8 cellular contexts compared by ENCODE assay signal in the genomic region with DNA sequence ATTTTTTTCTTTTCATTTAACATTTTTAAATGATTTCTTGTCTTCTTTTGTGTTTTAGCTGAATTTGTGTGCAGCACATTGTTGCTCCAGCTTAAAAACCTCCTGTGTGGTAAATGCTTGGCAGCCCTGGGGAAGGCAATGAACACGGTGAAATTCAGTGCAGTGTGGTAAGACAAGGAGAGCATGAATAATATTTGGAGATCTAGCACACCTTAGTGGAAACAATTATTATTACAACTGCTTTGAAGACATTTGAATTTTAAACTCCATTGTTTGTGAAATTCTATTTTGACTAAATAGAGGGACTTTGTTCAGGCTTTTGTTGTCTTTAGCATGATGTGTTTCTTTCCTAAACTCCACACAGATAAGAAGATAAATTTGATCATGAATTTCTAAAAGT.
DNase-seq lines count a peak whose midpoint lies in the region; ATAC-seq and TF ChIP-seq lines count a peak whose summit lies in the region.

No MANE protein-coding gene starts in this region.

- ATAC-seq in sciatic nerve (peak; percentile 99), HG03159 (IDR thresholded peaks at IDR 0.05; ENCODE audit: unreplicated experiment) (no peak), GM18868 (IDR thresholded peaks at IDR 0.05; ENCODE audit: unreplicated experiment) (no peak)

- H3K4me3 ChIP-seq in NB4 (ENCODE audit: low read depth, low read length), result no peak overlapping the region

- no peak for TF ChIP-seq CTCF in NB4 (IDR thresholded peaks at IDR 0.05; ENCODE audit: low read depth, low read length)

- intact Hi-C loops in head of caudate nucleus (cut with DNase I) (no loop called here), sciatic nerve (cut with DNase I) (no loop called here)

- DNase-seq in DMS153 (lab: John Stamatoyannopoulos, UW) (peak; percentile 46), NB4 (ENCODE audit: low read depth) (peak; percentile 19), SW480 (ENCODE audit: low spot score) (peak; percentile 70), head of caudate nucleus (peak in 33 of 42 donors; percentile 2 to 78 (median 32)), sciatic nerve (ENCODE audit: low spot score) (no peak), CD1c-positive myeloid dendritic cell (ENCODE audit: extremely low spot score) (no peak)

- TF ChIP-seq POLR2A in NB4 (IDR thresholded peaks at IDR 0.05; ENCODE audit: extremely low read depth, insufficient read length), result no peak

Comparison
In these comparisons a context has a peak if more than half of its experiments do, and no peak if none do; other contexts are left out.
1. DNase-seq: peak in DMS153 (single experiment), NB4 (single experiment), SW480 (single experiment) and head of caudate nucleus (33 of 42); none in sciatic nerve (single experiment) and CD1c-positive myeloid dendritic cell (single experiment).